In the genomic region with DNA sequence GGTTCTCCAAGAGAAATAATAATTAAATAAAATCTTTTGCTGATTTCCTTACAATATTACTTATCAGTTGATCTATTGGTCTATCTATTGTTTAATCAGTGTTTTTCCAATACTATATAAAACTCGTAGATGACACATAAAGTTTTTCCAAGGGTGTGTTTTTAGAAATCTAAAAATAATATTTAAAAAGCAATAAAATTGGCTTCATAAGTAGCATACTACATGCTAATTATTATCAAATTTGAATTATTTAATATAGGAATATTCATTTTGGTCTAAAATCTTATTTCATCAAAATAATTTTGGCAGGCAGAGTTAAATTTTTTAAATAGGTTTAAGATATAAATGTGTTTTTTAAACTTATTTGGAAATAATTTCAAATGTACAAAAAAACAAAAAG, we compare ENCODE assay signal across 18 cellular contexts. TPM values are rescaled to one million over a fixed set of nuclear protein-coding genes. Genes with fewer than 3 reads are reported as not detected.
DNase-seq lines count a peak whose midpoint lies in the region; ATAC-seq, FAIRE-seq and TF ChIP-seq lines count a peak whose summit lies in the region.
"Had no signal": no experiment of that assay in that cellular context is flagged by ENCODE, and none has a peak within 500 bp of the region (broad histone marks: within the 10 kb centered on the region; RNA-seq: fewer than 3 reads in every experiment).

No MANE protein-coding gene starts in this region.

- FAIRE-seq in TTC549 (lab: Jason Lieb, UNC) (peak; percentile 7), endometrium (lab: Jason Lieb, UNC) (peak; percentile 53), pancreas (lab: Jason Lieb, UNC) (peak; percentile 85)
- FAIRE-seq: GM18507 had no signal

- H3K4me1 ChIP-seq in pancreas (no peaks in the 10 kb centered on the region), upper lobe of left lung (no peaks in the 10 kb centered on the region)
- H3K4me1 ChIP-seq: BLaER1, HAP-1 had no signal

- ATAC-seq in pancreas (no peak), upper lobe of left lung (ENCODE audit: low FRiP score in 2 of 2) (no peak), HG03571 (IDR thresholded peaks at IDR 0.05; ENCODE audit: unreplicated experiment) (no peak)
- ATAC-seq: CD8-positive, alpha-beta T cell; GM23338 had no signal

- H3K4me3 ChIP-seq in pancreas (no peak overlapping the region), upper lobe of left lung (no peak overlapping the region)
- H3K4me3 ChIP-seq: BLaER1, GM23338, HAP-1 had no signal

- H3K27me3 ChIP-seq in pancreas (peaks cover 0 to 8% (median 0%) of the 10 kb centered on the region in 4 donors), upper lobe of left lung (no peaks in the 10 kb centered on the region)
- H3K27me3 ChIP-seq: BLaER1 had no signal

- H3K27ac ChIP-seq in pancreas (no peak overlapping the region), upper lobe of left lung (no peak overlapping the region)
- H3K27ac ChIP-seq: BLaER1, C4-2B had no signal

- H3K36me3 ChIP-seq in pancreas, result no peaks in the 10 kb centered on the region
- no peaks in the 10 kb centered on the region for H3K36me3 ChIP-seq in upper lobe of left lung
- H3K36me3 ChIP-seq: BLaER1, HAP-1 had no signal

- no peak for TF ChIP-seq EP300 in upper lobe of left lung (IDR thresholded peaks at IDR 0.05)

- H3K9me3 ChIP-seq in pancreas (no peaks in the 10 kb centered on the region), upper lobe of left lung (no peaks in the 10 kb centered on the region)
- H3K9me3 ChIP-seq: BLaER1, Caco-2, HAP-1 had no signal

- no peak for TF ChIP-seq POLR2A in upper lobe of left lung (IDR thresholded peaks at IDR 0.05)

- TF ChIP-seq CTCF in pancreas (IDR thresholded peaks at IDR 0.05) (no peak), upper lobe of left lung (IDR thresholded peaks at IDR 0.05) (no peak)

- 48 to 58% methylated on average over 1 of the region's 1 CpG for WGBS in pancreas, 2 donors
- 86 to 89% methylated on average over 1 of the region's 1 CpG for WGBS in upper lobe of left lung, 2 donors

- intact Hi-C loops in pancreas (cut with DNase I), result no loop called here

- no peak for DNase-seq in pancreas
- DNase-seq in NCI-H774 (lab: John Stamatoyannopoulos, UW), result no peak
- DNase-seq in upper lobe of left lung, result no peak
- DNase-seq: Caco-2; CD4-positive, CD25-positive, alpha-beta regulatory T cell; CD8-positive, alpha-beta T cell; DMS153; EL; GF-D8; HFFc6 had no signal

RNA-seq across cellular contexts. Expression of gene MIR17HG, which starts 49.4 kb away (rescaled TPM):
- 1 to 10 TPM; 2.3 to 4.3 (median 3.1) TPM for total RNA-seq in pancreas
- 1 to 10 TPM; 4.1 to 6.0 TPM for polyA plus RNA-seq in pancreas
- total RNA-seq in upper lobe of left lung, result 1 to 10 TPM in 5 of 6 donors, not detected in 1; 3.1 to 4.5 (median 4.2) TPM
